Comparison of ENCODE assay signal across 19 cellular contexts in the genomic region with DNA sequence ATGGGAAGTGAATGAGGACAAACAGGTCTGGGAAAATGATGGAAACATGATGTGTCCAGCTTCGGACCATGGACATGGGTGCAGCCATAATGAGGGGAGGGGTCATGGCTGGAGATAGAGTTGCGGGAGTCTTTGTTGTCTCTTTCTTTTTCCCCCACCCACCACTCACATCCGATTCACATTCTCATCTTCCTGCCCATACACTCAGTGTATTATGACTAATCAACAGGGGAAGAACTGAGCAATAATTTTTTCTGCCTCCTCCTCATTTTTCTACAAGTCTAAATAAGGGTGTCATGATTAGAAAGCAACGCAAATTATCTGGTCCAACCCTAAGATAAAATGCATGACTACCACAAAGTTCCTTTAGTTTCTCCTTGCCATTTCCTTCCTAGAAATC. TPM values are rescaled to one million over a fixed set of nuclear protein-coding genes. Genes with fewer than 3 reads are reported as not detected.
DNase-seq lines count a peak whose midpoint lies in the region; ATAC-seq and TF ChIP-seq lines count a peak whose summit lies in the region.
"Had no signal": no experiment of that assay in that cellular context is flagged by ENCODE, and none has a peak within 500 bp of the region (broad histone marks: within the 10 kb centered on the region; RNA-seq: fewer than 3 reads in every experiment).

No MANE protein-coding gene starts in this region.

- H3K9me3 ChIP-seq in RWPE2 (ENCODE audit: severe bottlenecking), result no peaks in the 10 kb centered on the region
- H3K9me3 ChIP-seq: BE2C, spleen had no signal

- no peaks in the 10 kb centered on the region for H3K36me3 ChIP-seq in RWPE2 (ENCODE audit: low read depth)
- H3K36me3 ChIP-seq: BE2C, spleen had no signal

- ATAC-seq in RWPE2 (ENCODE audit: low read depth), result peak; percentile 59
- ATAC-seq: left colon had no signal

- peak; percentile 36 for DNase-seq in A172 (ENCODE audit: low spot score)
- DNase-seq in EH (ENCODE audit: low read depth), result peak; percentile 48
- DNase-seq in RWPE2 (ENCODE audit: low spot score), result no peak
- peak; percentile 54 for DNase-seq in fibroblast of mammary gland (ENCODE audit: low read depth)
- no peak for DNase-seq in HUDEP-2 (lab: John Stamatoyannopoulos, UW; ENCODE audit: unreplicated experiment in 76 of 76)
- DNase-seq in NCI-H2081 (lab: John Stamatoyannopoulos, UW), result no peak
- no peak for DNase-seq in mesenteric fat pad (ENCODE audit: low spot score)
- no peak for DNase-seq in NCI-H2029 (lab: John Stamatoyannopoulos, UW)
- DNase-seq: activated CD8-positive, alpha-beta memory T cell treated with anti-CD3 and anti-CD28 coated beads for 24 hours; BE2C; DMS153; left colon; MM.1S; NCI-H82; posterior cingulate gyrus; SIG-M5; spleen had no signal

- no peaks in the 10 kb centered on the region for H3K27me3 ChIP-seq in RWPE2 (ENCODE audit: insufficient read depth, poor library complexity, severe bottlenecking)
- H3K27me3 ChIP-seq: BE2C, spleen had no signal

- TF ChIP-seq CTCF in RWPE2 (IDR thresholded peaks at IDR 0.05; ENCODE audit: poor library complexity, severe bottlenecking) (no peak), fibroblast of mammary gland (conservative IDR thresholded peaks at IDR 0.05; ENCODE audit: control insufficient read depth, insufficient read depth, low read depth, low read length) (no peak)

- H3K4me1 ChIP-seq in RWPE2 (ENCODE audit: insufficient read depth, poor library complexity, severe bottlenecking), result peaks cover 22% of the 10 kb centered on the region
- H3K4me1 ChIP-seq: BE2C, spleen had no signal

- peak overlapping the region; percentile 93 for H3K27ac ChIP-seq in RWPE2 (ENCODE audit: poor library complexity, severe bottlenecking)
- H3K27ac ChIP-seq: spleen had no signal

- H3K4me3 ChIP-seq in RWPE2 (ENCODE audit: severe bottlenecking) (no peak overlapping the region), fibroblast of mammary gland (ENCODE audit: control insufficient read depth, low read depth, low read length) (no peak overlapping the region)
- H3K4me3 ChIP-seq: spleen had no signal

RNA-seq across cellular contexts. Expression of gene SERPINB2, which starts 5.7 kb away (rescaled TPM):
- total RNA-seq in A172 (2014; rRNA removed; shearing (Covaris generic)), result not detected in 2 replicates
- total RNA-seq in mesenteric fat pad, result 6.6 TPM
- total RNA-seq: cardiac septum, left colon had no signal

RNA-seq across cellular contexts. Expression of gene SERPINB10, which starts 25.9 kb away (rescaled TPM):
- not detected in 2 replicates for total RNA-seq in A172 (2014; rRNA removed; shearing (Covaris generic))
- total RNA-seq in mesenteric fat pad, result not detected
- total RNA-seq: cardiac septum, left colon, subcutaneous adipose tissue had no signal

Comparison
In these comparisons a context has a peak if more than half of its experiments do, and no peak if none do; other contexts are left out.
1. DNase-seq: peak in A172 (single experiment), EH (single experiment) and fibroblast of mammary gland (single experiment); none in RWPE2 (single experiment), HUDEP-2 (0 of 76), NCI-H2081 (0 of 2), mesenteric fat pad (single experiment) and NCI-H2029 (single experiment).